ENCODE assay signal across 18 cellular contexts in genomic region chr3:148439254-148439822, GRCh38.
A peak's percentile ranks its signal among the peaks of the same experiment; 100 is the strongest.
DNase-seq lines count a peak whose midpoint lies in the region; ATAC-seq and TF ChIP-seq lines count a peak whose summit lies in the region.
"Had no signal": no experiment of that assay in that cellular context is flagged by ENCODE, and none has a peak within 500 bp of the region (broad histone marks: within the 10 kb centered on the region; RNA-seq: fewer than 3 reads in every experiment).

No MANE protein-coding gene starts in this region.

- H3K4me3 ChIP-seq in endodermal cell (ENCODE audit: low read length), result no peak overlapping the region
- H3K4me3 ChIP-seq: cardiac muscle cell, esophagus squamous epithelium, ovary had no signal

- 83 to 84% methylated on average over 2 to 3 of the region's 3 CpGs for WGBS in endodermal cell (ENCODE audit: insufficient coverage in 1 of 2, insufficient read length in 1 of 2), 2 experiments

- no peaks in the 10 kb centered on the region for H3K36me3 ChIP-seq in endodermal cell (ENCODE audit: control insufficient read depth, insufficient read depth, low read length)
- H3K36me3 ChIP-seq: cardiac muscle cell, esophagus squamous epithelium, ovary had no signal

- ATAC-seq in GM18868 (IDR thresholded peaks at IDR 0.05; ENCODE audit: unreplicated experiment) (peak; percentile 53), GM21515 (IDR thresholded peaks at IDR 0.05; ENCODE audit: unreplicated experiment) (peak; percentile 69), HG03159 (IDR thresholded peaks at IDR 0.05; ENCODE audit: unreplicated experiment) (peak; percentile 73)
- ATAC-seq: CD8-positive, alpha-beta T cell had no signal

- H3K9ac ChIP-seq in endodermal cell (ENCODE audit: extremely low read depth, low read length, poor library complexity, severe bottlenecking), result no peak overlapping the region

- H3K4me1 ChIP-seq in endodermal cell (ENCODE audit: control insufficient read depth, insufficient read depth, low read length), result no peaks in the 10 kb centered on the region
- H3K4me1 ChIP-seq: esophagus squamous epithelium had no signal

- H3K9me3 ChIP-seq in endodermal cell (ENCODE audit: control insufficient read depth, low read length), result peaks cover 9% of the 10 kb centered on the region
- H3K9me3 ChIP-seq: esophagus squamous epithelium, ovary had no signal

- DNase-seq in endodermal cell (peak; percentile 53), chondrocyte (ENCODE audit: low spot score) (no peak), NCI-H128 (lab: John Stamatoyannopoulos, UW; ENCODE audit: unreplicated experiment) (no peak), ureter (ENCODE audit: low spot score) (no peak)
- no peak for DNase-seq in activated CD4-positive, alpha-beta T cell treated with anti-CD3 and anti-CD28 coated beads for 48 hours
- DNase-seq: CD8-positive, alpha-beta T cell; DND-41; esophagus squamous epithelium; NCI-H187; NCI-H446; ovary; stimulated activated CD4-positive, alpha-beta T cell treated with anti-CD3 and anti-CD28 coated beads, Interleukin-4, amount 100 ng/mL, for 1 hour; substantia nigra; T-helper 1 cell had no signal

- no peak overlapping the region for H3K27ac ChIP-seq in endodermal cell (ENCODE audit: low read depth, low read length)
- H3K27ac ChIP-seq: cardiac muscle cell, esophagus squamous epithelium, ovary had no signal

- H3K36me3 Mint-ChIP-seq in endodermal cell (ENCODE audit: low read depth) (no peaks in the 10 kb centered on the region), chondrocyte (ENCODE audit: low read depth) (peaks cover 2% of the 10 kb centered on the region)
- H3K36me3 Mint-ChIP-seq: CD8-positive, alpha-beta T cell had no signal

- TF ChIP-seq CTCF in endodermal cell (conservative IDR thresholded peaks at IDR 0.05) (no peak), chondrocyte (IDR thresholded peaks at IDR 0.05) (no peak)

- H3K4me3 Mint-ChIP-seq in endodermal cell, result no peak overlapping the region
- no peak overlapping the region for H3K4me3 Mint-ChIP-seq in chondrocyte (ENCODE audit: unreplicated experiment)
- H3K4me3 Mint-ChIP-seq: CD8-positive, alpha-beta T cell had no signal

- H3K4me1 Mint-ChIP-seq in endodermal cell (peaks cover 17% of the 10 kb centered on the region), chondrocyte (ENCODE audit: low read depth) (no peaks in the 10 kb centered on the region)

- peaks cover 11% of the 10 kb centered on the region for H3K9me3 Mint-ChIP-seq in endodermal cell
- peaks cover 17% of the 10 kb centered on the region for H3K9me3 Mint-ChIP-seq in chondrocyte (ENCODE audit: low read depth)

- no peak overlapping the region for H3K27ac Mint-ChIP-seq in endodermal cell
- H3K27ac Mint-ChIP-seq in chondrocyte (ENCODE audit: unreplicated experiment), result no peak overlapping the region
- H3K27ac Mint-ChIP-seq: CD8-positive, alpha-beta T cell had no signal

- H3K27me3 ChIP-seq in endodermal cell (ENCODE audit: control insufficient read depth, insufficient read depth, low read length, poor library complexity, severe bottlenecking), result no peaks in the 10 kb centered on the region
- H3K27me3 ChIP-seq: cardiac muscle cell, esophagus squamous epithelium, ovary had no signal

- H3K27me3 Mint-ChIP-seq in endodermal cell (ENCODE audit: insufficient read depth), result no peaks in the 10 kb centered on the region
- no peaks in the 10 kb centered on the region for H3K27me3 Mint-ChIP-seq in chondrocyte (ENCODE audit: low read depth)
